ENCODE assay signal across 1 cellular context in genomic region chr16:69186642-69187386, GRCh38.
A peak's percentile ranks its signal among the peaks of the same experiment; 100 is the strongest.
TF ChIP-seq lines count a peak whose summit lies in the region.

TSS of gene SNTB2 (plus strand) at chr16:69187164. CDS start at chr16:69187167, 3 bp downstream.

TF ChIP-seq in GM12878, 131 proteins besides CTCF, POLR2A, EP300 and RAD21 (continued from another document and continues in another):
- TF ChIP-seq ZNF24 (IDR thresholded peaks at IDR 0.05): no peak
- no peak for TF ChIP-seq ZNF592 (IDR thresholded peaks at IDR 0.05)
- 0 out of 4 replicates have a peak, but pooled peaks of 1 of the 2 experiments have one; percentile 2 for TF ChIP-seq SRF (IDR thresholded peaks at IDR 0.05; ENCODE audit: low read depth in 2 of 2, low read length in 2 of 2)
- TF ChIP-seq MEF2A (IDR thresholded peaks at IDR 0.05; ENCODE audit: insufficient read depth, low read depth, low read length): 0 out of 2 replicates have a peak, but pooled peaks have one; percentile 35
- TF ChIP-seq SUPT20H (IDR thresholded peaks at IDR 0.05; ENCODE audit: borderline replicate concordance, control insufficient read depth, low read depth, low read length): no peak
- TF ChIP-seq CHD2 (IDR thresholded peaks at IDR 0.05; ENCODE audit: borderline replicate concordance, low read depth, low read length): no peak
- TF ChIP-seq JUND (IDR thresholded peaks at IDR 0.05; ENCODE audit: low read depth, low read length): no peak
- no peak for TF ChIP-seq SREBF1 (IDR thresholded peaks at IDR 0.05; ENCODE audit: low read length)
- no peak for TF ChIP-seq EZH2 (IDR thresholded peaks at IDR 0.05; ENCODE audit: borderline replicate concordance, control insufficient read depth, low read depth, low read length)
- peak; percentile 79 for TF ChIP-seq PML (IDR thresholded peaks at IDR 0.05; ENCODE audit: low read length)
- no peak for TF ChIP-seq USF2 (IDR thresholded peaks at IDR 0.05; ENCODE audit: borderline replicate concordance, low read depth, low read length)
- no peak for TF ChIP-seq ZNF217 (IDR thresholded peaks at IDR 0.05)
- TF ChIP-seq NFYA (IDR thresholded peaks at IDR 0.05; ENCODE audit: borderline replicate concordance, low read depth, low read length): no peak
- TF ChIP-seq FOXM1 (IDR thresholded peaks at IDR 0.05; ENCODE audit: low read depth, low read length): peak; percentile 70; the same call in 1 of the 2 replicates
- no peak for TF ChIP-seq SREBF2 (IDR thresholded peaks at IDR 0.05; ENCODE audit: low read length)
- peak; percentile 97 for TF ChIP-seq MLLT1 (IDR thresholded peaks at IDR 0.05)
- no peak for TF ChIP-seq MXI1 (IDR thresholded peaks at IDR 0.05; ENCODE audit: low read depth, low read length)
- TF ChIP-seq WRNIP1 (IDR thresholded peaks at IDR 0.05; ENCODE audit: borderline replicate concordance, low read depth, low read length): no peak
- no peak; the same call in 1 of the 2 replicates for TF ChIP-seq LARP7 (IDR thresholded peaks at IDR 0.05)
- TF ChIP-seq ZNF274 (IDR thresholded peaks at IDR 0.05; ENCODE audit: insufficient read depth, insufficient read length): no peak
- no peak for TF ChIP-seq ZSCAN29 (IDR thresholded peaks at IDR 0.05)
- peak in 1 of 2 experiments; percentile 89; a peak in 2 of 3 replicates for TF ChIP-seq EGR1 (IDR thresholded peaks at IDR 0.05; ENCODE audit: borderline replicate concordance in 1 of 2, low read depth in 2 of 2, low read length in 2 of 2)
- no peak for TF ChIP-seq ZZZ3 (IDR thresholded peaks at IDR 0.05; ENCODE audit: control insufficient read depth, insufficient read length, low read depth)
- peak; percentile 99 for TF ChIP-seq POU2F2 (IDR thresholded peaks at IDR 0.05; ENCODE audit: borderline replicate concordance, low read depth, low read length)
- TF ChIP-seq PAX8 (IDR thresholded peaks at IDR 0.05): no peak
- no peak for TF ChIP-seq ESRRA (IDR thresholded peaks at IDR 0.05; ENCODE audit: low read length)
- TF ChIP-seq NFXL1 (IDR thresholded peaks at IDR 0.05; ENCODE audit: borderline replicate concordance): no peak
- TF ChIP-seq TCF3 (IDR thresholded peaks at IDR 0.05; ENCODE audit: borderline replicate concordance, insufficient read depth, low read depth, low read length): peak; percentile 57; the same call in 1 of the 2 replicates
- TF ChIP-seq ZNF384 (IDR thresholded peaks at IDR 0.05; ENCODE audit: borderline replicate concordance, low read depth, low read length): no peak
- no peak for TF ChIP-seq FOS (IDR thresholded peaks at IDR 0.05; ENCODE audit: borderline replicate concordance, extremely low read depth, insufficient read length)
- peak; percentile 88 to 93 for TF ChIP-seq IKZF2 (IDR thresholded peaks at IDR 0.05)
- 0 out of 2 replicates have a peak, but pooled peaks have one; percentile 16 for TF ChIP-seq NRF1 (conservative IDR thresholded peaks at IDR 0.05; ENCODE audit: low read depth, low read length)
- no peak for TF ChIP-seq STAT1 (conservative IDR thresholded peaks at IDR 0.05)
- no peak for TF ChIP-seq CHD1 (IDR thresholded peaks at IDR 0.05; ENCODE audit: low read depth, low read length)
- TF ChIP-seq ASH2L (IDR thresholded peaks at IDR 0.05; ENCODE audit: borderline replicate concordance, low read depth): 0 out of 2 replicates have a peak, but pooled peaks have one; percentile 83
- TF ChIP-seq REST (IDR thresholded peaks at IDR 0.05; ENCODE audit: low read depth, low read length): no peak
- peak; percentile 98 for TF ChIP-seq CBFB (IDR thresholded peaks at IDR 0.05; ENCODE audit: low read depth)
- TF ChIP-seq RBBP5 (conservative IDR thresholded peaks at IDR 0.05): 0 out of 2 replicates have a peak, but pooled peaks have one; percentile 50
- 0 out of 2 replicates have a peak, but pooled peaks have one; percentile 51 for TF ChIP-seq CREM (IDR thresholded peaks at IDR 0.05; ENCODE audit: low read depth)
- no peak for TF ChIP-seq STAT3 (IDR thresholded peaks at IDR 0.05; ENCODE audit: low read depth, low read length)
- TF ChIP-seq MEF2B (IDR thresholded peaks at IDR 0.05; ENCODE audit: partially characterized antibody, poor library complexity, severe bottlenecking): peak; percentile 75
- TF ChIP-seq RELB (IDR thresholded peaks at IDR 0.05; ENCODE audit: low read depth): peak; percentile 93
- TF ChIP-seq KDM1A (IDR thresholded peaks at IDR 0.05; ENCODE audit: borderline replicate concordance): no peak
- 0 out of 2 replicates have a peak, but pooled peaks have one; percentile 44 for TF ChIP-seq FOXK2 (IDR thresholded peaks at IDR 0.05)
- peak; percentile 7 for TF ChIP-seq NFIC (IDR thresholded peaks at IDR 0.05; ENCODE audit: low read depth, low read length)
- TF ChIP-seq NKRF (conservative IDR thresholded peaks at IDR 0.05): peak; percentile 35
- no peak for TF ChIP-seq IRF5 (IDR thresholded peaks at IDR 0.05; ENCODE audit: borderline replicate concordance)
- TF ChIP-seq BHLHE40 (IDR thresholded peaks at IDR 0.05; ENCODE audit: borderline replicate concordance in 1 of 2, low read depth in 2 of 2, low read length in 1 of 2): peak; percentile 52 to 70; a peak in 3 of 4 replicates
- peak; percentile 90 for TF ChIP-seq TCF12 (IDR thresholded peaks at IDR 0.05; ENCODE audit: low read depth, low read length)
- 0 out of 2 replicates have a peak, but pooled peaks have one; percentile 83 for TF ChIP-seq PKNOX1 (IDR thresholded peaks at IDR 0.05)
- peak; percentile 93; the same call in 1 of the 2 replicates for TF ChIP-seq RCOR1 (conservative IDR thresholded peaks at IDR 0.05; ENCODE audit: low read depth, low read length)
- TF ChIP-seq SMAD1 (IDR thresholded peaks at IDR 0.05; ENCODE audit: low read depth, partially characterized antibody): no peak
- peak; percentile 96 for TF ChIP-seq SMARCA5 (IDR thresholded peaks at IDR 0.05)
- no peak for TF ChIP-seq RFX5 (IDR thresholded peaks at IDR 0.05; ENCODE audit: low read depth, low read length)
